In the genomic region with DNA sequence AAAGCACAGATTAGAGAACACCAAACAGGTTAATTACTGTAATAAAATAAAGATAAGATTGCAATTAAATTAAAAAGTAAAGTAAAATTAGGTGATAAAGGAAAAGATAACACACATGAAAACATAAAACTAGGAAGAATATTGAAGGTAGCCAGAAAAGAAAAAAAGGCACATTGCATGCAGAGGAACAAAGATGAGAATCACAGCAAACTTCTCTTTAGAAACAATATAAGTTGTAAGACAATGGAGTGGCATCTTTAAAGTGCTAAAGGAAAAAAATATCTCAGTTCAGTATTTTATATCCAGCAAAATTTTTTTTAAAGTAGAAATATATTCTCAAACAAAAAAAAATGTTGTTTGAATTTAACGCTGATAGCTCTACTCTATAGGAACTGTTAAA, we compare ENCODE assay signal across 10 cellular contexts.
"Had no signal": no experiment of that assay in that cellular context is flagged by ENCODE, and none has a peak within 500 bp of the region (broad histone marks: within the 10 kb centered on the region; RNA-seq: fewer than 3 reads in every experiment).

No MANE protein-coding gene starts in this region.

- H3K4me1 Mint-ChIP-seq: GM23338 had no signal

- ATAC-seq: GM23338, K562 had no signal

- H3K27ac Mint-ChIP-seq: GM23338, H9, HFFc6 had no signal

- H2AFZ ChIP-seq: GM23338 had no signal

- H3K27ac ChIP-seq: HL-60 had no signal

- FAIRE-seq: H1, H54, K562 had no signal

- H3K4me3 ChIP-seq: GM23338, K562 had no signal

- DNase-seq: H9, HCEC 1CT, HFFc6, IMR-90, KG1 had no signal

- H3K4me3 Mint-ChIP-seq: GM23338, H9, HFFc6 had no signal

- H3K4me2 ChIP-seq: GM23338 had no signal
